14 cellular contexts compared by ENCODE assay signal in the genomic region with DNA sequence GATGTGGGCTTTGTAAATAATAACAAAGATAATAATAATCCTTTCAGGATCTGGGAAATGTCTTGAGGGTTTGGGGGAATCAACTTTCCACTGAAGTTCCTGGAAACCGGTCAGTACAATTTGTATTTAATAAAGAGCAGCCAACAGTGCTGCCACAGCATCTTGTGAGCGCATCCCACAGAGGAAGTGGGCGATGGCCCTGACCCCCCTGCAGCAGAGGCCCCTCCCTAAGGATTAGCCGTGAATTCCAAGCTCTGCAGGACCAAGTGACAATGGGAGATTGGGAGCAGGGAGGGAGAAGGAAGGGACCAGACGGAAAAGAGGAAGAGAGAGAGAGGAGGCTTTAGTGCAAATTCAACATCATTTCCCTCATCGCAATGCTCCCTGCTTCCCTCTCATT.
DNase-seq lines count a peak whose midpoint lies in the region; ATAC-seq and TF ChIP-seq lines count a peak whose summit lies in the region.
"Had no signal": no experiment of that assay in that cellular context is flagged by ENCODE, and none has a peak within 500 bp of the region (broad histone marks: within the 10 kb centered on the region; RNA-seq: fewer than 3 reads in every experiment).

No MANE protein-coding gene starts in this region.

- H3K36me3 ChIP-seq in heart left ventricle (no peaks in the 10 kb centered on the region), thyroid gland (no peaks in the 10 kb centered on the region)
- H3K36me3 ChIP-seq in CD4-positive, alpha-beta memory T cell (ENCODE audit: insufficient read depth, low read length) = no peaks in the 10 kb centered on the region
- H3K36me3 ChIP-seq: BLaER1 treated with 17β-estradiol and CSF1 and Interleukin-3, amounts not matched to agents 10 nM and 100 nM had no signal

- peaks cover 23% of the 10 kb centered on the region for H3K4me1 Mint-ChIP-seq in mesothelial cell of epicardium
- no peaks in the 10 kb centered on the region for H3K4me1 Mint-ChIP-seq in immature natural killer cell
- H3K4me1 Mint-ChIP-seq in CD4-positive, alpha-beta memory T cell = peaks cover 0 to 7% (median 4%) of the 10 kb centered on the region in 4 donors

- TF ChIP-seq POLR2A in heart left ventricle (IDR thresholded peaks at IDR 0.05) = no peak
- TF ChIP-seq POLR2A in thyroid gland (IDR thresholded peaks at IDR 0.05) = no peak

- DNase-seq in NCI-H345 treated with DMSO at 0.1 percent for 48 hours (lab: John Stamatoyannopoulos, UW; ENCODE audit: unreplicated experiment) (peak; percentile 59), NCI-H345 (lab: John Stamatoyannopoulos, UW) (no peak), heart left ventricle (peak in 1 of 5 donors; percentile 38), mesothelial cell of epicardium (ENCODE audit: low spot score in 2 of 2, unreplicated experiment in 2 of 2) (no peak), thyroid gland (no peak), immature natural killer cell (no peak), ACHN (no peak)
- DNase-seq in CD4-positive, alpha-beta memory T cell = no peak
- DNase-seq: 8988T, DMS 273 treated with DMSO at 0.1 percent for 48 hours, HCEC 1CT, NCI-H748 treated with DMSO at 0.1 percent for 48 hours, SHP77 had no signal

- H3K27ac ChIP-seq in heart left ventricle = peak overlapping the region in 10 of 12 donors; percentile 2 to 75 (median 45)
- H3K27ac ChIP-seq in thyroid gland = peak overlapping the region; percentile 9 to 43 (median 15)
- no peak overlapping the region for H3K27ac ChIP-seq in CD4-positive, alpha-beta memory T cell (ENCODE audit: low read depth, low read length)
- H3K27ac ChIP-seq: BLaER1 treated with 17β-estradiol and CSF1 and Interleukin-3, amounts not matched to agents 10 nM and 100 nM had no signal

- peak in 1 of 4 donors; percentile 29 for ATAC-seq in heart left ventricle

- H3K27me3 Mint-ChIP-seq in mesothelial cell of epicardium (ENCODE audit: low read depth) = no peaks in the 10 kb centered on the region
- H3K27me3 Mint-ChIP-seq in immature natural killer cell (ENCODE audit: low read depth in 3 of 3) = peaks cover 1 to 6% (median 2%) of the 10 kb centered on the region in 3 donors
- H3K27me3 Mint-ChIP-seq in CD4-positive, alpha-beta memory T cell = no peaks in the 10 kb centered on the region

- H3K4me1 ChIP-seq in heart left ventricle = peaks cover 0 to 64% (median 37%) of the 10 kb centered on the region in 12 donors
- peaks cover 46 to 49% of the 10 kb centered on the region in 2 donors for H3K4me1 ChIP-seq in thyroid gland
- H3K4me1 ChIP-seq in CD4-positive, alpha-beta memory T cell (ENCODE audit: insufficient read depth, low read length) = no peaks in the 10 kb centered on the region

- CTCF ChIA-PET in CD4-positive, alpha-beta memory T cell (lab: Charles Lee; ENCODE audit: partially characterized antibody) = no interaction called here

- POLR2A ChIA-PET in CD4-positive, alpha-beta memory T cell (lab: Charles Lee; ENCODE audit: partially characterized antibody) = no interaction called here

- H3K4me3 Mint-ChIP-seq in mesothelial cell of epicardium (no peak overlapping the region), immature natural killer cell (no peak overlapping the region)
- no peak overlapping the region for H3K4me3 Mint-ChIP-seq in CD4-positive, alpha-beta memory T cell

- H3K9me3 Mint-ChIP-seq in mesothelial cell of epicardium (peaks cover 10% of the 10 kb centered on the region), immature natural killer cell (no peaks in the 10 kb centered on the region)
- H3K9me3 Mint-ChIP-seq in CD4-positive, alpha-beta memory T cell = peaks cover 0 to 6% (median 3%) of the 10 kb centered on the region in 8 donors

- H3K27ac Mint-ChIP-seq in mesothelial cell of epicardium = peak overlapping the region; percentile 82
- no peak overlapping the region for H3K27ac Mint-ChIP-seq in immature natural killer cell
- no peak overlapping the region for H3K27ac Mint-ChIP-seq in CD4-positive, alpha-beta memory T cell

- H3K4me3 ChIP-seq in heart left ventricle (no peak overlapping the region), thyroid gland (replicated peaks in 1 of 3) (no peak overlapping the region)
- no peak overlapping the region for H3K4me3 ChIP-seq in CD4-positive, alpha-beta memory T cell (ENCODE audit: low read length in 2 of 2)
- H3K4me3 ChIP-seq: BLaER1 treated with 17β-estradiol and CSF1 and Interleukin-3, amounts not matched to agents 10 nM and 100 nM had no signal

- in situ Hi-C loops in ACHN (cut with HindIII; ENCODE audit: low pct_ligation_motif_present, low pct_unique_long_range_greater_than_20kb, low sequenced_read_pairs) = no loop called here

- H3K9me3 ChIP-seq in heart left ventricle = peaks cover 0 to 3% (median 0%) of the 10 kb centered on the region in 12 donors
- H3K9me3 ChIP-seq in thyroid gland = no peaks in the 10 kb centered on the region
- H3K9me3 ChIP-seq in CD4-positive, alpha-beta memory T cell (ENCODE audit: control insufficient read depth in 1 of 2, low read length in 2 of 2) = no peaks in the 10 kb centered on the region

- H3K36me3 Mint-ChIP-seq in mesothelial cell of epicardium (no peaks in the 10 kb centered on the region), immature natural killer cell (peaks cover 0 to 3% (median 0%) of the 10 kb centered on the region in 3 donors)
- peaks cover 0 to 5% of the 10 kb centered on the region in 2 donors for H3K36me3 Mint-ChIP-seq in CD4-positive, alpha-beta memory T cell

- intact Hi-C loops in heart left ventricle (cut with DNase I) (loop anchor here in 2 of 10 donors (5.0 to 10.0 kb wide), 2 partner anchors 189 to 372 kb away; a partner anchor contains a TSS), thyroid gland (cut with DNase I) (no loop called here)
- intact Hi-C loops in CD4-positive, alpha-beta memory T cell (cut with micrococcal nuclease) = no loop called here

- 53 to 65% (median 59%) methylated on average over 6 of the region's 6 CpGs for WGBS in heart left ventricle, 4 donors
- 50 to 53% methylated on average over 6 of the region's 6 CpGs for WGBS in thyroid gland, 2 donors

- H3K27me3 ChIP-seq in heart left ventricle = no peaks in the 10 kb centered on the region
- no peaks in the 10 kb centered on the region for H3K27me3 ChIP-seq in thyroid gland
- no peaks in the 10 kb centered on the region for H3K27me3 ChIP-seq in CD4-positive, alpha-beta memory T cell (ENCODE audit: insufficient read depth, low read length)
- H3K27me3 ChIP-seq: BLaER1 treated with 17β-estradiol and CSF1 and Interleukin-3, amounts not matched to agents 10 nM and 100 nM had no signal

- no peak for TF ChIP-seq CTCF in heart left ventricle (IDR thresholded peaks at IDR 0.05)
- TF ChIP-seq CTCF in mesothelial cell of epicardium (IDR thresholded peaks at IDR 0.05; ENCODE audit: unreplicated experiment) = no peak
- no peak for TF ChIP-seq CTCF in thyroid gland (IDR thresholded peaks at IDR 0.05)
